8 cellular contexts compared by ENCODE assay signal in genomic region chr5:40656081-40656480, GRCh38. TPM values are rescaled to one million over a fixed set of nuclear protein-coding genes. Genes with fewer than 3 reads are reported as not detected.
A peak's percentile ranks its signal among the peaks of the same experiment; 100 is the strongest.
DNase-seq lines count a peak whose midpoint lies in the region; FAIRE-seq and TF ChIP-seq lines count a peak whose summit lies in the region.
"Not testable (repeated sequence)": the region's sequence is repeated elsewhere in the genome, so short reads cannot be mapped to it uniquely, and the experiment has no call there.

No MANE protein-coding gene starts in this region.

- H3K27ac ChIP-seq in CD8-positive, alpha-beta memory T cell (ENCODE audit: low read depth, low read length): not testable (repeated sequence)

- POLR2A ChIA-PET in BJ (lab: Charles Lee): interaction anchor here (0.6 kb wide), 1 partner anchor 264 kb away, joined by 3 read pairs; no protein-coding TSS in a partner anchor
- POLR2A ChIA-PET in CD8-positive, alpha-beta memory T cell (lab: Charles Lee): interaction anchor here (4.2 kb wide), 1 partner anchor 25 kb away, joined by 28 read pairs; the partner anchor contains the start of gene PTGER4

- H3K27me3 Mint-ChIP-seq in CD8-positive, alpha-beta memory T cell; HFFc6 (ENCODE audit: insufficient read depth); T-helper 2 cell treated with Interferon-gamma antibody and Interleukin-4, amounts not matched to agents 5 μg/mL and 100 μg/mL, for 36 hours (ENCODE audit: low read depth): not testable (repeated sequence)

- FAIRE-seq in colon (lab: Jason Lieb, UNC): peak; percentile 10

- not testable (repeated sequence) for TF ChIP-seq CTCF in BJ (IDR thresholded peaks at IDR 0.05; ENCODE audit: insufficient read depth, low read depth, low read length); HFFc6 (IDR thresholded peaks at IDR 0.05)

- H3K9me3 Mint-ChIP-seq in CD8-positive, alpha-beta memory T cell; HFFc6; T-helper 2 cell treated with Interferon-gamma antibody and Interleukin-4, amounts not matched to agents 5 μg/mL and 100 μg/mL, for 36 hours: not testable (repeated sequence)

- H3K4me2 ChIP-seq in skeletal muscle satellite cell (ENCODE audit: low read length): peak overlapping the region; percentile 16

- CTCF ChIA-PET in BJ (lab: Yijun Ruan, JAX): not testable (repeated sequence)
- CTCF ChIA-PET in CD8-positive, alpha-beta memory T cell (lab: Charles Lee): interaction anchor here (1.4 kb wide), 1 partner anchor 707 kb away, joined by 3 read pairs; no protein-coding TSS in a partner anchor

- H3K27ac Mint-ChIP-seq in CD8-positive, alpha-beta memory T cell: peak overlapping the region in 6 of 8 donors; percentile 15 to 98 (median 62)
- not testable (repeated sequence) for H3K27ac Mint-ChIP-seq in HFFc6; T-helper 2 cell treated with Interferon-gamma antibody and Interleukin-4, amounts not matched to agents 5 μg/mL and 100 μg/mL, for 36 hours

- H3K9ac ChIP-seq in skeletal muscle satellite cell (ENCODE audit: low read depth, low read length): not testable (repeated sequence)

- DNase-seq in BJ (ENCODE audit: low read depth): peak; percentile 19
- DNase-seq in CD8-positive, alpha-beta memory T cell; T-helper 2 cell treated with Interferon-gamma antibody and Interleukin-4, amounts not matched to agents 5 μg/mL and 100 μg/mL, for 36 hours (ENCODE audit: low spot score): not testable (repeated sequence)
- DNase-seq in HFFc6: peak; percentile 36
- DNase-seq in M059J (ENCODE audit: low read depth): peak; percentile 74
- DNase-seq in fibroblast of peridontal ligament (ENCODE audit: extremely low read depth): peak; percentile 63

- not testable (repeated sequence) for H3K36me3 Mint-ChIP-seq in CD8-positive, alpha-beta memory T cell; HFFc6 (ENCODE audit: low read depth); T-helper 2 cell treated with Interferon-gamma antibody and Interleukin-4, amounts not matched to agents 5 μg/mL and 100 μg/mL, for 36 hours (ENCODE audit: low read depth)

- H3K36me3 ChIP-seq in BJ (ENCODE audit: control insufficient read depth, insufficient read depth, low read length); CD8-positive, alpha-beta memory T cell (ENCODE audit: insufficient read depth, low read length); skeletal muscle satellite cell (ENCODE audit: insufficient read depth, low read length): not testable (repeated sequence)

- H3K4me1 ChIP-seq in CD8-positive, alpha-beta memory T cell (ENCODE audit: insufficient read depth, low read length): peaks cover 35% of the 10 kb centered on the region
- H3K4me1 ChIP-seq in skeletal muscle satellite cell (ENCODE audit: control insufficient read depth, insufficient read depth, low read length): peaks cover 19% of the 10 kb centered on the region

- not testable (repeated sequence) for H3K4me3 ChIP-seq in BJ (ENCODE audit: low read depth, low read length); CD8-positive, alpha-beta memory T cell (ENCODE audit: low read length); skeletal muscle satellite cell (ENCODE audit: low read length)

- H3K9me3 ChIP-seq in CD8-positive, alpha-beta memory T cell (ENCODE audit: low read length); skeletal muscle satellite cell (replicated peaks; ENCODE audit: low read length): not testable (repeated sequence)

- H3K27me3 ChIP-seq in BJ (ENCODE audit: control insufficient read depth, insufficient read depth, low read length); CD8-positive, alpha-beta memory T cell (ENCODE audit: insufficient read depth, low read length, poor library complexity, severe bottlenecking); skeletal muscle satellite cell (ENCODE audit: control insufficient read depth, insufficient read depth, low read length): not testable (repeated sequence)

- H3K4me1 Mint-ChIP-seq in CD8-positive, alpha-beta memory T cell: peaks cover 38 to 65% (median 63%) of the 10 kb centered on the region in 3 donors
- peaks cover 47% of the 10 kb centered on the region for H3K4me1 Mint-ChIP-seq in HFFc6 (ENCODE audit: low read depth)
- peaks cover 59% of the 10 kb centered on the region for H3K4me1 Mint-ChIP-seq in T-helper 2 cell treated with Interferon-gamma antibody and Interleukin-4, amounts not matched to agents 5 μg/mL and 100 μg/mL, for 36 hours (ENCODE audit: low read depth)

- H3K4me3 Mint-ChIP-seq in CD8-positive, alpha-beta memory T cell: peak overlapping the region in 1 of 7 donors; percentile 57
- peak overlapping the region; percentile 29; the same call in 1 of the 2 replicates for H3K4me3 Mint-ChIP-seq in HFFc6
- H3K4me3 Mint-ChIP-seq in T-helper 2 cell treated with Interferon-gamma antibody and Interleukin-4, amounts not matched to agents 5 μg/mL and 100 μg/mL, for 36 hours: peak overlapping the region; percentile 56

RNA-seq across cellular contexts. Expression of gene PTGER4, which starts 23.6 kb away (rescaled TPM):
- 0.28 and 0.44 TPM in 2 replicates for polyA plus RNA-seq in BJ (2011; rRNA removed)
- polyA minus RNA-seq in BJ (2011; rRNA and poly(A)+ RNA removed): 0.62 and 1.0 TPM in 2 replicates
- 10 to 100 TPM; 49.5 to 53.9 TPM for total RNA-seq in CD8-positive, alpha-beta memory T cell
- polyA plus RNA-seq in CD8-positive, alpha-beta memory T cell: 84.1 TPM
- 1 to 10 TPM; 1.4 to 5.1 (median 3.6) TPM for total RNA-seq in HFFc6 (2021; fragmentation: NEBNext Ultra II Directional; extraction: Animal tissue kit (Norgen Biotek cat#: 25700))
- 4.7 and 9.0 TPM in 2 replicates for total RNA-seq in M059J (2014; rRNA removed; shearing (Covaris generic))
- 20.8 and 27.7 TPM in 2 replicates for total RNA-seq in skeletal muscle satellite cell (2012; rRNA removed)
